Comparison of ENCODE assay signal across 8 cellular contexts in genomic region chr9:69122391-69123141, GRCh38. TPM values are rescaled to one million over a fixed set of nuclear protein-coding genes. Genes with fewer than 3 reads are reported as not detected.
DNase-seq lines count a peak whose midpoint lies in the region; ATAC-seq, FAIRE-seq and TF ChIP-seq lines count a peak whose summit lies in the region.

No MANE protein-coding gene starts in this region.

- no peaks in the 10 kb centered on the region for H3K36me3 ChIP-seq in BE2C
- no peaks in the 10 kb centered on the region for H3K36me3 ChIP-seq in HAP-1 (replicated peaks)
- no peaks in the 10 kb centered on the region for H3K36me3 ChIP-seq in Panc1 (ENCODE audit: control insufficient read depth, insufficient read depth, low read length)
- H3K36me3 ChIP-seq in endocrine pancreas (ENCODE audit: control insufficient read depth, insufficient read depth, low read length) = no peaks in the 10 kb centered on the region
- no peaks in the 10 kb centered on the region for H3K36me3 ChIP-seq in mucosa of descending colon (ENCODE audit: low read depth)

- H3K4me1 ChIP-seq in BE2C (no peaks in the 10 kb centered on the region), HAP-1 (peaks cover 6% of the 10 kb centered on the region), Panc1 (ENCODE audit: control insufficient read depth, insufficient read depth, low read length) (peaks cover 3% of the 10 kb centered on the region; the same call in 1 of the 2 replicates), endocrine pancreas (ENCODE audit: control insufficient read depth, insufficient read depth, low read length) (no peaks in the 10 kb centered on the region), mucosa of descending colon (ENCODE audit: low read depth) (no peaks in the 10 kb centered on the region)

- ATAC-seq in Panc1 = peak; percentile 54
- peak; percentile 76 for ATAC-seq in mucosa of descending colon
- no peak for ATAC-seq in HG03342 (IDR thresholded peaks at IDR 0.05; ENCODE audit: unreplicated experiment)

- BruUV-seq in Panc1 (replicated peaks; lab: Mats Ljungman, UMichigan) = no TSS peak

- H3K27ac ChIP-seq in Panc1 (ENCODE audit: low read length) = peak overlapping the region; percentile 74

- 0 out of 2 replicates have a peak, but pooled peaks cover 5% of the 10 kb centered on the region for H3K27me3 ChIP-seq in BE2C
- H3K27me3 ChIP-seq in HAP-1 (ENCODE audit: low read depth) = no peaks in the 10 kb centered on the region
- no peaks in the 10 kb centered on the region for H3K27me3 ChIP-seq in Panc1 (ENCODE audit: control insufficient read depth, insufficient read depth, low read length)
- no peaks in the 10 kb centered on the region for H3K27me3 ChIP-seq in endocrine pancreas (ENCODE audit: control insufficient read depth, insufficient read depth, low read length)

- CTCF ChIA-PET in Panc1 (lab: Charles Lee) = interaction anchor here (0.5 to 0.6 kb wide), 2 partner anchors 45 to 555 kb away, joined by 3 read pairs; no protein-coding TSS in a partner anchor

- DNase-seq in BE2C = no peak
- DNase-seq in HAP-1 (ENCODE audit: low spot score in 2 of 2) = peak; percentile 38 to 57
- no peak for DNase-seq in Panc1 (ENCODE audit: low read depth, low spot score)
- DNase-seq in mucosa of descending colon = peak in 2 of 3 donors; percentile 63 to 77
- DNase-seq in frontal cortex (ENCODE audit: low spot score in 2 of 2) = no peak
- DNase-seq in germinal center (ENCODE audit: low spot score) = no peak

- H3K9ac ChIP-seq in endocrine pancreas (ENCODE audit: control insufficient read depth, insufficient read depth, low read length) = no peak overlapping the region

- H3K4me3 ChIP-seq in BE2C (ENCODE audit: low read depth, low read length) (peak overlapping the region; percentile 73), HAP-1 (peak overlapping the region; percentile 56), Panc1 (ENCODE audit: low read depth in 2 of 2, low read length in 2 of 2) (peak overlapping the region; percentile 71 to 87), endocrine pancreas (ENCODE audit: control insufficient read depth, insufficient read depth, low read length) (peak overlapping the region; percentile 54), mucosa of descending colon (peak overlapping the region; percentile 73)

- POLR2A ChIA-PET in Panc1 (lab: Charles Lee) = no interaction called here

- H3K9me3 ChIP-seq in BE2C (no peaks in the 10 kb centered on the region), HAP-1 (no peaks in the 10 kb centered on the region), Panc1 (ENCODE audit: control insufficient read depth, insufficient read depth, low read depth, low read length) (no peaks in the 10 kb centered on the region), endocrine pancreas (ENCODE audit: control insufficient read depth, low read length) (no peaks in the 10 kb centered on the region), mucosa of descending colon (no peaks in the 10 kb centered on the region)

- intact Hi-C loops in Panc1 (cut with micrococcal nuclease; ENCODE audit: unreplicated experiment) = loop anchor here (5.0 kb wide), 1 partner anchor 55 kb away; no protein-coding TSS in a partner anchor
- intact Hi-C loops in mucosa of descending colon (cut with DNase I, micrococcal nuclease) = no loop called here

- TF ChIP-seq CTCF in BE2C (IDR thresholded peaks at IDR 0.05; ENCODE audit: low read depth, low read length) (no peak), Panc1 (IDR thresholded peaks at IDR 0.05) (no peak), mucosa of descending colon (IDR thresholded peaks at IDR 0.05) (no peak)

- in situ Hi-C loops in HAP-1 (cut with MboI; ENCODE audit: low sequenced_read_pairs) (no loop called here), Panc1 (cut with HindIII; ENCODE audit: low pct_unique_long_range_greater_than_20kb, low sequenced_read_pairs) (no loop called here)

- no peak for FAIRE-seq in frontal cortex (lab: Jason Lieb, UNC)

RNA-seq across cellular contexts. Expression of gene TJP2, which starts 51.5 kb away (rescaled TPM):
- 10.1 TPM for polyA plus RNA-seq in BE2C (2012; ENCODE audit: insufficient read depth, insufficient read length, low read depth)
- total RNA-seq in Panc1 (2021; ENCODE audit: unreplicated experiment) = 40.2 TPM
- 19.7 TPM for polyA plus RNA-seq in Panc1 (2012; ENCODE audit: insufficient read length)
- total RNA-seq in mucosa of descending colon = 100 to 1,000 TPM in 2 of 3 donors, 10 to 100 TPM in 1; 81.1 to 172 (median 124) TPM
- 5.7 TPM for total RNA-seq in frontal cortex

Comparison
In these comparisons a context has a peak if more than half of its experiments do, and no peak if none do; other contexts are left out.
1. DNase-seq: peak in HAP-1 (2 of 2) and mucosa of descending colon (2 of 3); none in BE2C (single experiment), Panc1 (single experiment), frontal cortex (0 of 2) and germinal center (single experiment).
2. Peak in every context shown above with its lines, with median percentiles within 50 percentile points of each other: H3K4me3 ChIP-seq.